In the genomic region with DNA sequence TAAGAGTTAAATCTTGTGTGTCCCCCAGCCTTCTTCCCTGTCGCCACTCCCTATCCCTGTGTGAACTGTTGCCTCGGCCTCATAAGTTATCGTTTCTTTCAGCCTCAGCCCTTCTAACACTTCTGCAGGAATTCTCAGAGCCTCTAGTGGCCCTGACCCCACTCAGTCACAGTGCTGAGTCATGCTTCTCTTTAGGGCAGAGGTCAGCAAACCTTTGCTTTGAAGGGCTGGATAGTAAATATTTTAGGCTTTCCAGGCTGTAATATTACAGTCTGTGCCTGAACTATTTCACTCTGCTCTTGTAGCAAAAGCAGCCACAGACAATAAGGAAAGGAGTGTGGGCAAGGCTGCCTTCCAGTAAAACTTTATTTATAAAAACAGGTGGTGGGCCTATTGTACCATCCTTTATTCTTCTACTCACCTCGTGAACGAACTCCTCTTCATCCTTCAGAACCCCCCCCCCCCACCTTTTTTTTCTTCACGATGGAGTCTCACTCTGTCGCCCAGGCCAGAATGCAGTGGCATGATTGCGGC, we compare ENCODE assay signal across 10 cellular contexts. TPM values are rescaled to one million over a fixed set of nuclear protein-coding genes. Genes with fewer than 3 reads are reported as not detected.
DNase-seq lines count a peak whose midpoint lies in the region; ATAC-seq, FAIRE-seq and TF ChIP-seq lines count a peak whose summit lies in the region.
"Had no signal": no experiment of that assay in that cellular context is flagged by ENCODE, and none has a peak within 500 bp of the region (broad histone marks: within the 10 kb centered on the region; RNA-seq: fewer than 3 reads in every experiment).

No MANE protein-coding gene starts in this region.

- ATAC-seq in HepG2, result peak; percentile 87
- no peak for ATAC-seq in HG03469 (IDR thresholded peaks at IDR 0.05; ENCODE audit: unreplicated experiment)

- BruUV-seq in HepG2 (replicated peaks; lab: Mats Ljungman, UMichigan), result no TSS peak

- H3K4me3 Mint-ChIP-seq in T-helper 2 cell treated with Interferon-gamma antibody and Interleukin-4, amounts not matched to agents 5 μg/mL and 100 μg/mL, for 36 hours, result no peak overlapping the region
- H3K4me3 Mint-ChIP-seq in astrocyte (ENCODE audit: unreplicated experiment) (peak overlapping the region; percentile 3), type B pancreatic cell (peak overlapping the region; percentile 51)
- H3K4me3 Mint-ChIP-seq: stimulated activated naive CD8-positive, alpha-beta T cell treated with anti-CD3 and anti-CD28 coated beads, Interleukin-15, Interleukin-2, amounts not matched to agents 100 ng/mL and 50 ng/mL, for 24 hours had no signal

- peaks cover 28% of the 10 kb centered on the region for H3K36me3 Mint-ChIP-seq in T-helper 2 cell treated with Interferon-gamma antibody and Interleukin-4, amounts not matched to agents 5 μg/mL and 100 μg/mL, for 36 hours (ENCODE audit: low read depth)
- H3K36me3 Mint-ChIP-seq in astrocyte (ENCODE audit: low read depth, unreplicated experiment) (peaks cover 22% of the 10 kb centered on the region), type B pancreatic cell (peaks cover 19% of the 10 kb centered on the region)

- FAIRE-seq in astrocyte (lab: Jason Lieb, UNC) (no peak), HepG2 (lab: Jason Lieb, UNC) (peak; percentile 90)

- H3K9ac ChIP-seq in astrocyte (ENCODE audit: low read length), result peak overlapping the region; percentile 23
- peak overlapping the region; percentile 49 for H3K9ac ChIP-seq in HepG2 (ENCODE audit: insufficient read depth, low read depth, low read length)

- 11% methylated on average over 8 of the region's 8 CpGs for WGBS in HepG2 (ENCODE audit: low lambda C conversion rate)

- H2AFZ ChIP-seq in astrocyte (ENCODE audit: low read depth, low read length) (no peak overlapping the region), HepG2 (ENCODE audit: low read length) (no peak overlapping the region)

- H3K79me2 ChIP-seq in astrocyte (ENCODE audit: insufficient read depth, low read length), result peaks cover 100% of the 10 kb centered on the region
- peaks cover 19% of the 10 kb centered on the region for H3K79me2 ChIP-seq in HepG2 (ENCODE audit: insufficient read depth, low read length)

- peaks cover 12% of the 10 kb centered on the region for H3K4me1 Mint-ChIP-seq in T-helper 2 cell treated with Interferon-gamma antibody and Interleukin-4, amounts not matched to agents 5 μg/mL and 100 μg/mL, for 36 hours (ENCODE audit: low read depth)
- H3K4me1 Mint-ChIP-seq in astrocyte (ENCODE audit: low read depth, unreplicated experiment) (peaks cover 35% of the 10 kb centered on the region), type B pancreatic cell (ENCODE audit: unreplicated experiment) (peaks cover 5% of the 10 kb centered on the region)

- in situ Hi-C loops in HepG2 (cut with HindIII; ENCODE audit: extremely low pct_ligation_motif_present, low pct_unique_long_range_greater_than_20kb), result no loop called here

- H3K9me3 Mint-ChIP-seq in T-helper 2 cell treated with Interferon-gamma antibody and Interleukin-4, amounts not matched to agents 5 μg/mL and 100 μg/mL, for 36 hours, result no peaks in the 10 kb centered on the region
- H3K9me3 Mint-ChIP-seq in astrocyte (ENCODE audit: unreplicated experiment) (no peaks in the 10 kb centered on the region), type B pancreatic cell (no peaks in the 10 kb centered on the region)
- H3K9me3 Mint-ChIP-seq: stimulated activated naive CD8-positive, alpha-beta T cell treated with anti-CD3 and anti-CD28 coated beads, Interleukin-15, Interleukin-2, amounts not matched to agents 100 ng/mL and 50 ng/mL, for 24 hours had no signal

- TF ChIP-seq CTCF in astrocyte (IDR thresholded peaks at IDR 0.05; ENCODE audit: insufficient read depth, low read depth, low read length), result no peak
- TF ChIP-seq CTCF in HepG2 (CRISPR knock-in tag; IDR thresholded peaks at IDR 0.05), result no peak
- no peak for TF ChIP-seq CTCF in type B pancreatic cell (conservative IDR thresholded peaks at IDR 0.05)

- H3K27ac Mint-ChIP-seq in T-helper 2 cell treated with Interferon-gamma antibody and Interleukin-4, amounts not matched to agents 5 μg/mL and 100 μg/mL, for 36 hours, result peak overlapping the region; percentile 43
- H3K27ac Mint-ChIP-seq in astrocyte (ENCODE audit: unreplicated experiment) (peak overlapping the region; percentile 80), type B pancreatic cell (peak overlapping the region; percentile 56)

- 0 out of 2 replicates have a peak, but pooled peaks have one; percentile 9 for TF ChIP-seq RAD21 in HepG2 (CRISPR knock-in tag; IDR thresholded peaks at IDR 0.05)

- TF ChIP-seq EP300 in HepG2 (IDR thresholded peaks at IDR 0.05; ENCODE audit: low read depth in 2 of 2, low read length in 2 of 2) (peak; percentile 42 to 85; a peak in 3 of 4 replicates), HepG2 (CRISPR knock-in tag; IDR thresholded peaks at IDR 0.05; ENCODE audit: borderline replicate concordance) (peak; percentile 70)

- CTCF ChIA-PET in HepG2 (lab: Yijun Ruan, JAX; ENCODE audit: low intra/inter-chr PET ratio, low total read pairs), result interaction anchor here (0.6 to 1.0 kb wide), 2 partner anchors 18 to 128 kb away, joined by 3 to 4 read pairs; a partner anchor contains a TSS

- no peak for TF ChIP-seq POLR2A in HepG2 (IDR thresholded peaks at IDR 0.05; ENCODE audit: insufficient read depth in 1 of 2, low read depth in 2 of 2, low read length in 2 of 2)

- peak overlapping the region; percentile 33 for H3K4me2 ChIP-seq in astrocyte (ENCODE audit: low read length)
- peak overlapping the region; percentile 76 for H3K4me2 ChIP-seq in HepG2 (ENCODE audit: low read depth, low read length)

- no peaks in the 10 kb centered on the region for H3K27me3 Mint-ChIP-seq in T-helper 2 cell treated with Interferon-gamma antibody and Interleukin-4, amounts not matched to agents 5 μg/mL and 100 μg/mL, for 36 hours (ENCODE audit: low read depth)
- H3K27me3 Mint-ChIP-seq in astrocyte (ENCODE audit: low read depth, unreplicated experiment) (no peaks in the 10 kb centered on the region), type B pancreatic cell (no peaks in the 10 kb centered on the region)
- H3K27me3 Mint-ChIP-seq: stimulated activated naive CD8-positive, alpha-beta T cell treated with anti-CD3 and anti-CD28 coated beads, Interleukin-15, Interleukin-2, amounts not matched to agents 100 ng/mL and 50 ng/mL, for 24 hours had no signal

- H3K36me3 ChIP-seq in astrocyte (ENCODE audit: insufficient read depth, low read length) (peaks cover 5% of the 10 kb centered on the region), HepG2 (replicated peaks in 1 of 2; ENCODE audit: control insufficient read depth in 1 of 2, insufficient read depth in 2 of 2, low read length in 2 of 2) (peaks cover 4 to 11% of the 10 kb centered on the region in 2 experiments; a peak in 4 of 5 replicates)

- H3K27me3 ChIP-seq in astrocyte (ENCODE audit: insufficient read depth, low read length) (no peaks in the 10 kb centered on the region), HepG2 (ENCODE audit: control insufficient read depth in 1 of 2, insufficient read depth in 2 of 2, low read length in 2 of 2) (no peaks in the 10 kb centered on the region)

- DNase-seq in T-helper 2 cell treated with Interferon-gamma antibody and Interleukin-4, amounts not matched to agents 5 μg/mL and 100 μg/mL, for 36 hours (ENCODE audit: low spot score), result no peak
- no peak for DNase-seq in T-helper 2 cell
- DNase-seq in astrocyte (ENCODE audit: low read depth), result no peak
- peak; percentile 86 for DNase-seq in HepG2 (ENCODE audit: low spot score)
- no peak for DNase-seq in type B pancreatic cell (ENCODE audit: extremely low spot score, unreplicated experiment)
- DNase-seq in NK-92 (lab: John Stamatoyannopoulos, UW; ENCODE audit: unreplicated experiment), result no peak
- no peak for DNase-seq in NK-92 treated with Interleukin-12 subunit alpha and Interleukin-12 subunit beta, amount 100 ng/mL, for 24 hours (lab: John Stamatoyannopoulos, UW)
- DNase-seq: T-helper 9 cell had no signal

- intact Hi-C loops in HepG2 (cut with micrococcal nuclease; ENCODE audit: unreplicated experiment), result loop anchor here (2.0 kb wide), 1 partner anchor 17 kb away; no protein-coding TSS in a partner anchor

- H3K4me1 ChIP-seq in astrocyte (ENCODE audit: insufficient read depth, low read length) (peaks cover 6% of the 10 kb centered on the region), HepG2 (ENCODE audit: insufficient read depth, low read length) (peaks cover 42% of the 10 kb centered on the region)

- H3K27ac ChIP-seq in astrocyte (ENCODE audit: low read depth, low read length) (peak overlapping the region; percentile 53), HepG2 (ENCODE audit: extremely low read length, insufficient read depth, low read length) (peak overlapping the region; percentile 85)

- POLR2A ChIA-PET in HepG2 (lab: Yijun Ruan, JAX), result no interaction called here

- H4K20me1 ChIP-seq in astrocyte (ENCODE audit: insufficient read depth, low read length) (peaks cover 75% of the 10 kb centered on the region), HepG2 (ENCODE audit: insufficient read depth, low read length) (no peaks in the 10 kb centered on the region)

- H3K4me3 ChIP-seq in astrocyte (ENCODE audit: insufficient read depth, low read depth, low read length), result no peak overlapping the region
- peak overlapping the region in 2 of 3 experiments; percentile 7 to 25; a peak in 3 of 6 replicates for H3K4me3 ChIP-seq in HepG2 (replicated peaks in 1 of 3; ENCODE audit: insufficient read depth in 1 of 3, low read depth in 2 of 3, low read length in 3 of 3)

- H3K9me3 ChIP-seq in astrocyte (ENCODE audit: insufficient read depth, low read depth, low read length), result no peaks in the 10 kb centered on the region
- H3K9me3 ChIP-seq in HepG2 (ENCODE audit: low read length), result no peaks in the 10 kb centered on the region

RNA-seq across cellular contexts. Expression of a gene that starts 22.1 kb away (rescaled TPM):
- total RNA-seq in astrocyte, result 117 and 123 TPM in 2 replicates
- 14.1 and 18.0 TPM in 2 replicates for total RNA-seq in HepG2 (2016; rRNA removed; fragmentation: Illumina TruSeq; extraction: Trizol)
- total RNA-seq in HepG2 (2016; cell fraction: cytosol; rRNA removed; fragmentation: Illumina TruSeq; extraction: Trizol; ENCODE audit: low read depth), result 13.9 and 14.5 TPM in 2 replicates
- total RNA-seq in HepG2 (2016; cell fraction: insoluble cytoplasmic fraction; rRNA removed; fragmentation: Illumina TruSeq; extraction: Trizol), result 10.1 and 18.6 TPM in 2 replicates
- total RNA-seq in HepG2 (2016; cell fraction: membrane; rRNA removed; fragmentation: Illumina TruSeq; extraction: Trizol), result 10.7 and 11.5 TPM in 2 replicates
- total RNA-seq in HepG2 (2016; cell fraction: nucleus; rRNA removed; fragmentation: Illumina TruSeq; extraction: Trizol), result 22.1 and 24.4 TPM in 2 replicates
- polyA plus RNA-seq in HepG2 (2011; rRNA removed), result 18.3 and 23.4 TPM in 2 replicates
- polyA plus RNA-seq in HepG2 (2011; cell fraction: cytosol; rRNA removed), result 7.2 and 9.7 TPM in 2 replicates
- polyA plus RNA-seq in HepG2 (2011; cell fraction: nucleus; rRNA removed), result 169 and 196 TPM in 2 replicates
- 15.6 and 21.8 TPM in 2 replicates for polyA plus RNA-seq in HepG2 (2012)
- polyA plus RNA-seq in HepG2 (2016; cell fraction: cytosol; fragmentation: Illumina TruSeq; extraction: Trizol; ENCODE audit: low read depth), result 1.5 and 1.8 TPM in 2 replicates
- polyA plus RNA-seq in HepG2 (2016; cell fraction: insoluble cytoplasmic fraction; fragmentation: Illumina TruSeq; extraction: Trizol; ENCODE audit: low read depth), result 11.9 and 14.6 TPM in 2 replicates
- 3.6 and 3.7 TPM in 2 replicates for polyA plus RNA-seq in HepG2 (2016; cell fraction: membrane; fragmentation: Illumina TruSeq; extraction: Trizol; ENCODE audit: low read depth)
- polyA plus RNA-seq in HepG2 (2016; cell fraction: nucleus; fragmentation: Illumina TruSeq; extraction: Trizol; ENCODE audit: insufficient read depth, low read depth), result 77.8 and 81.3 TPM in 2 replicates
- polyA minus RNA-seq in HepG2 (2011; rRNA and poly(A)+ RNA removed; ENCODE audit: low replicate concordance), result 28.0 and 67.0 TPM in 2 replicates
- 11.5 and 11.6 TPM in 2 replicates for polyA minus RNA-seq in HepG2 (2011; cell fraction: cytosol; rRNA and poly(A)+ RNA removed)
- polyA minus RNA-seq in HepG2 (2011; cell fraction: nucleus; rRNA and poly(A)+ RNA removed), result 37.3 and 38.0 TPM in 2 replicates
- 71.7 and 83.8 TPM in 2 replicates for total RNA-seq in type B pancreatic cell (ENCODE audit: low replicate concordance)

RNA-seq across cellular contexts. Expression of a gene that starts 22.4 kb away (rescaled TPM):
- 5.6 and 7.6 TPM in 2 replicates for total RNA-seq in astrocyte
- 17.5 and 19.1 TPM in 2 replicates for total RNA-seq in HepG2 (2016; rRNA removed; fragmentation: Illumina TruSeq; extraction: Trizol)
- 7.9 and 8.8 TPM in 2 replicates for total RNA-seq in HepG2 (2016; cell fraction: cytosol; rRNA removed; fragmentation: Illumina TruSeq; extraction: Trizol; ENCODE audit: low read depth)
- total RNA-seq in HepG2 (2016; cell fraction: insoluble cytoplasmic fraction; rRNA removed; fragmentation: Illumina TruSeq; extraction: Trizol), result 17.4 and 19.5 TPM in 2 replicates
- 10.4 and 12.6 TPM in 2 replicates for total RNA-seq in HepG2 (2016; cell fraction: membrane; rRNA removed; fragmentation: Illumina TruSeq; extraction: Trizol)
- 10.9 and 13.5 TPM in 2 replicates for total RNA-seq in HepG2 (2016; cell fraction: nucleus; rRNA removed; fragmentation: Illumina TruSeq; extraction: Trizol)
- polyA plus RNA-seq in HepG2 (2011; rRNA removed), result 7.1 and 7.8 TPM in 2 replicates
- 4.3 and 7.7 TPM in 2 replicates for polyA plus RNA-seq in HepG2 (2011; cell fraction: cytosol; rRNA removed)
- polyA plus RNA-seq in HepG2 (2011; cell fraction: nucleus; rRNA removed), result 9.4 and 9.9 TPM in 2 replicates
- polyA plus RNA-seq in HepG2 (2012), result 5.2 and 6.2 TPM in 2 replicates
- 4.1 and 4.3 TPM in 2 replicates for polyA plus RNA-seq in HepG2 (2016; cell fraction: cytosol; fragmentation: Illumina TruSeq; extraction: Trizol; ENCODE audit: low read depth)
- 20.4 and 22.5 TPM in 2 replicates for polyA plus RNA-seq in HepG2 (2016; cell fraction: insoluble cytoplasmic fraction; fragmentation: Illumina TruSeq; extraction: Trizol; ENCODE audit: low read depth)
- 5.6 and 9.6 TPM in 2 replicates for polyA plus RNA-seq in HepG2 (2016; cell fraction: membrane; fragmentation: Illumina TruSeq; extraction: Trizol; ENCODE audit: low read depth)
- polyA plus RNA-seq in HepG2 (2016; cell fraction: nucleus; fragmentation: Illumina TruSeq; extraction: Trizol; ENCODE audit: insufficient read depth, low read depth), result 26.2 and 30.0 TPM in 2 replicates
- 6.4 and 32.7 TPM in 2 replicates for polyA minus RNA-seq in HepG2 (2011; rRNA and poly(A)+ RNA removed; ENCODE audit: low replicate concordance)
- 2.3 and 4.7 TPM in 2 replicates for polyA minus RNA-seq in HepG2 (2011; cell fraction: cytosol; rRNA and poly(A)+ RNA removed)
- 3.7 and 4.2 TPM in 2 replicates for polyA minus RNA-seq in HepG2 (2011; cell fraction: nucleus; rRNA and poly(A)+ RNA removed)
- 10.7 and 18.8 TPM in 2 replicates for total RNA-seq in type B pancreatic cell (ENCODE audit: low replicate concordance)
